ENCODE assay signal across 1 cellular context in genomic region chr1:15206418-15207030, GRCh38.
TF ChIP-seq lines count a peak whose summit lies in the region.

No MANE protein-coding gene starts in this region.

TF ChIP-seq in WTC11, 78 proteins besides CTCF, POLR2A, EP300 and RAD21 (continued from another document):
- TF ChIP-seq TP53 (CRISPR knock-in tag; IDR thresholded peaks at IDR 0.05) (peak; percentile 46; the same call in 1 of the 2 replicates), ZBTB21 (CRISPR knock-in tag; IDR thresholded peaks at IDR 0.05; ENCODE audit: borderline replicate concordance) (no peak), NR2C2 (CRISPR knock-in tag; IDR thresholded peaks at IDR 0.05) (no peak), ZNF232 (CRISPR knock-in tag; IDR thresholded peaks at IDR 0.05) (0 out of 2 replicates have a peak, but pooled peaks have one; percentile 24), MYBL2 (CRISPR knock-in tag; IDR thresholded peaks at IDR 0.05) (no peak), NR3C1 (CRISPR knock-in tag; conservative IDR thresholded peaks at IDR 0.05; ENCODE audit: low read depth) (no peak), KAT7 (CRISPR knock-in tag; IDR thresholded peaks at IDR 0.05; ENCODE audit: borderline replicate concordance) (no peak), ZNF281 (CRISPR knock-in tag; IDR thresholded peaks at IDR 0.05) (peak; percentile 62; the same call in 1 of the 2 replicates), TCF7 (CRISPR knock-in tag; IDR thresholded peaks at IDR 0.05; ENCODE audit: low read depth) (no peak), ZBTB43 (CRISPR knock-in tag; IDR thresholded peaks at IDR 0.05) (no peak), ZNF423 (CRISPR knock-in tag; IDR thresholded peaks at IDR 0.05) (no peak; the same call in 1 of the 2 replicates), NFE2L1 (CRISPR knock-in tag; IDR thresholded peaks at IDR 0.05) (peak; percentile 8; the same call in 1 of the 2 replicates), CREB1 (CRISPR knock-in tag; IDR thresholded peaks at IDR 0.05) (no peak), FOXJ3 (CRISPR knock-in tag; IDR thresholded peaks at IDR 0.05; ENCODE audit: borderline replicate concordance) (no peak)
- TF ChIP-seq, protein P1, sequence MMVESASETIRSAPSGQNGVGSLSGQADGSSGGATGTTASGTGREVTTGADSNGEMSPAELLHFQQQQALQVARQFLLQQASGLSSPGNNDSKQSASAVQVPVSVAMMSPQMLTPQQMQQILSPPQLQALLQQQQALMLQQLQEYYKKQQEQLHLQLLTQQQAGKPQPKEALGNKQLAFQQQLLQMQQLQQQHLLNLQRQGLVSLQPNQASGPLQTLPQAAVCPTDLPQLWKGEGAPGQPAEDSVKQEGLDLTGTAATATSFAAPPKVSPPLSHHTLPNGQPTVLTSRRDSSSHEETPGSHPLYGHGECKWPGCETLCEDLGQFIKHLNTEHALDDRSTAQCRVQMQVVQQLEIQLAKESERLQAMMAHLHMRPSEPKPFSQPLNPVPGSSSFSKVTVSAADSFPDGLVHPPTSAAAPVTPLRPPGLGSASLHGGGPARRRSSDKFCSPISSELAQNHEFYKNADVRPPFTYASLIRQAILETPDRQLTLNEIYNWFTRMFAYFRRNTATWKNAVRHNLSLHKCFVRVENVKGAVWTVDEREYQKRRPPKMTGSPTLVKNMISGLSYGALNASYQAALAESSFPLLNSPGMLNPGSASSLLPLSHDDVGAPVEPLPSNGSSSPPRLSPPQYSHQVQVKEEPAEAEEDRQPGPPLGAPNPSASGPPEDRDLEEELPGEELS (CRISPR knock-in tag; IDR thresholded peaks at IDR 0.05), result no peak
- TF ChIP-seq, protein P2, sequence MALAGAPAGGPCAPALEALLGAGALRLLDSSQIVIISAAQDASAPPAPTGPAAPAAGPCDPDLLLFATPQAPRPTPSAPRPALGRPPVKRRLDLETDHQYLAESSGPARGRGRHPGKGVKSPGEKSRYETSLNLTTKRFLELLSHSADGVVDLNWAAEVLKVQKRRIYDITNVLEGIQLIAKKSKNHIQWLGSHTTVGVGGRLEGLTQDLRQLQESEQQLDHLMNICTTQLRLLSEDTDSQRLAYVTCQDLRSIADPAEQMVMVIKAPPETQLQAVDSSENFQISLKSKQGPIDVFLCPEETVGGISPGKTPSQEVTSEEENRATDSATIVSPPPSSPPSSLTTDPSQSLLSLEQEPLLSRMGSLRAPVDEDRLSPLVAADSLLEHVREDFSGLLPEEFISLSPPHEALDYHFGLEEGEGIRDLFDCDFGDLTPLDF (CRISPR knock-in tag; IDR thresholded peaks at IDR 0.05), result 0 out of 2 replicates have a peak, but pooled peaks have one; percentile 59
